In the genomic region with DNA sequence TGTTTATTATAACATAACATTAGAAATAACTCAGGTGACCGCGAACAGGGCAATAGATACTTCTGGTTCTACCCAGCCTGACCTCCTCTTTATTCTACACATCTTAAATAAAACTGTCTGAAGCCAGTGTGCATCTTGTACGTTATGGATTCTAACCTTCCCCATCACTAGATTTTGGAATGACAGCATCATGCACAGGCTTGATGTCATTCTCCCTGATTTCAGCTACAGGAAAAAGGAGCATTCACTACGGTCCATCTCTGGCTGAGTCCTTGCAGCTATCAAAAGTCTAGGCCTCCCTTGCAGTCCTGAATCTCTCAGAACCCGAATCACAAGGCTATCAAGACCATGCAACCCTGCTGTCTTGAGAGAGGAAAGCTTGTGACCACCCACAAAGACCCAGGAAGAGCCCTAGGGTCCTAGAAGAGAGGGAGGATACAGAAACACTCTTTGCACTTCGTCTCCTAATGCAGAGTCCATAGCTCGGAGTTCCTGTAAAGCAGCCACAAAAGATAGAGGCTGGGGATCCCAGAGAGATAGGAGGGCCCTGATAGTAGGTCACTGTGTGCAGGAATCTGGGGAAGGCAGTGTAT, we compare ENCODE assay signal across 11 cellular contexts. TPM values are rescaled to one million over a fixed set of nuclear protein-coding genes. Genes with fewer than 3 reads are reported as not detected.
A peak's percentile ranks its signal among the peaks of the same experiment; 100 is the strongest.
DNase-seq lines count a peak whose midpoint lies in the region; ATAC-seq, FAIRE-seq and TF ChIP-seq lines count a peak whose summit lies in the region.
"Had no signal": no experiment of that assay in that cellular context is flagged by ENCODE, and none has a peak within 500 bp of the region (broad histone marks: within the 10 kb centered on the region; RNA-seq: fewer than 3 reads in every experiment).

No MANE protein-coding gene starts in this region.

- DNase-seq in CD8-positive, alpha-beta memory T cell = no peak
- no peak for DNase-seq in GM12878 (ENCODE audit: low read depth, low spot score)
- no peak for DNase-seq in gastrocnemius medialis
- no peak for DNase-seq in thyroid gland
- DNase-seq in activated effector memory CD4-positive, alpha-beta T cell treated with Interleukin-2 at 50 U/mL for 16 hours = no peak

- H3K9ac ChIP-seq in GM12878 (ENCODE audit: control insufficient read depth, insufficient read depth, low read length) = peak overlapping the region; percentile 87

- no peak for FAIRE-seq in GM12878 (lab: Jason Lieb, UNC)
- FAIRE-seq: bronchial epithelial cell, islet of Langerhans, urothelium cell line had no signal

- no peak for TF ChIP-seq CTCF in GM12878 (IDR thresholded peaks at IDR 0.05 in 2 of 3, conservative IDR thresholded peaks at IDR 0.05 in 1 of 3; ENCODE audit: control insufficient read depth in 2 of 3, extremely low read depth in 1 of 3, insufficient read depth in 1 of 3, low read depth in 3 of 3, low read length in 3 of 3)
- no peak for TF ChIP-seq CTCF in gastrocnemius medialis (IDR thresholded peaks at IDR 0.05 in 4 of 5, conservative IDR thresholded peaks at IDR 0.05 in 1 of 5)
- no peak for TF ChIP-seq CTCF in thyroid gland (IDR thresholded peaks at IDR 0.05)

- no peak overlapping the region for H3K27ac ChIP-seq in CD8-positive, alpha-beta memory T cell (ENCODE audit: low read depth, low read length)
- H3K27ac ChIP-seq in GM12878 (ENCODE audit: control insufficient read depth, insufficient read depth) (peak overlapping the region; percentile 99), gastrocnemius medialis (peak overlapping the region in 3 of 4 donors; percentile 57 to 70 (median 60)), thyroid gland (no peak overlapping the region)

- no peaks in the 10 kb centered on the region for H3K9me3 ChIP-seq in CD8-positive, alpha-beta memory T cell (ENCODE audit: low read length)
- H3K9me3 ChIP-seq in GM12878 (replicated peaks; ENCODE audit: control insufficient read depth, insufficient read depth, low read length) = no peaks in the 10 kb centered on the region; the same call in 2 of the 3 replicates
- no peaks in the 10 kb centered on the region for H3K9me3 ChIP-seq in gastrocnemius medialis
- no peaks in the 10 kb centered on the region for H3K9me3 ChIP-seq in thyroid gland

- intact Hi-C loops in GM12878 (cut with micrococcal nuclease; ENCODE audit: unreplicated experiment) = no loop called here
- intact Hi-C loops in gastrocnemius medialis (cut with DNase I; ENCODE audit: low total_unique reads) = no loop called here
- intact Hi-C loops in thyroid gland (cut with DNase I) = no loop called here

- H3K27me3 Mint-ChIP-seq in CD8-positive, alpha-beta memory T cell = peaks cover 0 to 1% of the 10 kb centered on the region in 2 donors

- H3K4me3 Mint-ChIP-seq in CD8-positive, alpha-beta memory T cell = peak overlapping the region; percentile 86 to 100 (median 96)

- no peaks in the 10 kb centered on the region for H4K20me1 ChIP-seq in GM12878 (ENCODE audit: control insufficient read depth, insufficient read depth)

- CTCF ChIA-PET in CD8-positive, alpha-beta memory T cell (lab: Charles Lee) = interaction anchor here (0.7 to 1.1 kb wide), 5 partner anchors 11 to 136 kb away, joined by 3 read pairs; partner anchors contain the start of gene RING1
- CTCF ChIA-PET in GM12878 (lab: Yijun Ruan, JAX) = interaction anchor here (0.8 to 6.0 kb wide), 15 partner anchors 10 to 120 kb away, joined by 3 to 59 read pairs (median 5); partner anchors contain the start of gene HLA-DMA

- H3K36me3 ChIP-seq in CD8-positive, alpha-beta memory T cell (ENCODE audit: insufficient read depth, low read length) = peaks cover 9% of the 10 kb centered on the region
- H3K36me3 ChIP-seq in GM12878 (ENCODE audit: control insufficient read depth in 2 of 2, insufficient read depth in 2 of 2, low read length in 1 of 2) = peaks cover 11% of the 10 kb centered on the region in 2 experiments
- H3K36me3 ChIP-seq in gastrocnemius medialis = no peaks in the 10 kb centered on the region
- no peaks in the 10 kb centered on the region for H3K36me3 ChIP-seq in thyroid gland

- POLR2A ChIA-PET in CD8-positive, alpha-beta memory T cell (lab: Charles Lee) = interaction anchor here (0.6 to 1.3 kb wide), 3 partner anchors 8 to 175 kb away, joined by 3 to 5 read pairs (median 3); no protein-coding TSS in a partner anchor
- POLR2A ChIA-PET in GM12878 (lab: Charles Lee) = interaction anchor here (0.6 to 8.8 kb wide), 26 partner anchors 10 to 877 kb away, joined by 3 to 330 read pairs (median 6); partner anchors contain the start of genes HLA-DMA, HLA-DOA, PSMB8 and PSMB9

- in situ Hi-C loops in GM18951 (cut with MboI; ENCODE audit: low sequenced_read_pairs, unreplicated experiment) (no loop called here), GM12878 (cut with MboI) (loop anchor here (25.0 kb wide), 1 partner anchor 1590 kb away; no protein-coding TSS in a partner anchor), gastrocnemius medialis (cut with MboI; ENCODE audit: low sequenced_read_pairs in 4 of 4) (no loop called here)

- ATAC-seq in GM12878 = peak; percentile 2
- ATAC-seq in gastrocnemius medialis = no peak
- ATAC-seq in GM18861 (IDR thresholded peaks at IDR 0.05; ENCODE audit: unreplicated experiment) = no peak

- peaks cover 35% of the 10 kb centered on the region for H3K4me1 ChIP-seq in CD8-positive, alpha-beta memory T cell (ENCODE audit: insufficient read depth, low read length)
- H3K4me1 ChIP-seq in GM12878 (ENCODE audit: control insufficient read depth, insufficient read depth, low read length) (peaks cover 10% of the 10 kb centered on the region; the same call in 1 of the 2 replicates), gastrocnemius medialis (no peaks in the 10 kb centered on the region), thyroid gland (no peaks in the 10 kb centered on the region)

- H3K27me3 ChIP-seq in CD8-positive, alpha-beta memory T cell (ENCODE audit: insufficient read depth, low read length, poor library complexity, severe bottlenecking) = no peaks in the 10 kb centered on the region
- H3K27me3 ChIP-seq in GM12878 (replicated peaks in 1 of 2; ENCODE audit: control insufficient read depth in 2 of 2, insufficient read depth in 2 of 2, low read length in 1 of 2) = no peaks in the 10 kb centered on the region
- H3K27me3 ChIP-seq in gastrocnemius medialis = no peaks in the 10 kb centered on the region
- H3K27me3 ChIP-seq in thyroid gland = no peaks in the 10 kb centered on the region

- peaks cover 51 to 76% (median 72%) of the 10 kb centered on the region in 3 donors for H3K4me1 Mint-ChIP-seq in CD8-positive, alpha-beta memory T cell

- H3K36me3 Mint-ChIP-seq in CD8-positive, alpha-beta memory T cell = peaks cover 11 to 38% (median 12%) of the 10 kb centered on the region in 3 donors

- WGBS in GM12878 (ENCODE audit: insufficient coverage, insufficient replicate concordance, low lambda C conversion rate, missing lambda C conversion rate) = 1% methylated on average over 7 of the region's 7 CpGs
- 75 to 85% methylated on average over 7 of the region's 7 CpGs for WGBS in thyroid gland, 2 donors

- no peak for TF ChIP-seq RAD21 in GM12878 (IDR thresholded peaks at IDR 0.05; ENCODE audit: insufficient read depth, low read depth, low read length)

- H3K4me3 ChIP-seq in CD8-positive, alpha-beta memory T cell (ENCODE audit: low read length) = peak overlapping the region; percentile 73
- H3K4me3 ChIP-seq in GM12878 = peak overlapping the region; percentile 94
- peak overlapping the region; percentile 10 to 49 (median 41) for H3K4me3 ChIP-seq in gastrocnemius medialis
- H3K4me3 ChIP-seq in thyroid gland (replicated peaks in 1 of 3) = peak overlapping the region in 1 of 3 donors; percentile 13

- H3K4me2 ChIP-seq in GM12878 (ENCODE audit: control insufficient read depth, insufficient read depth) = peak overlapping the region; percentile 95

- TF ChIP-seq POLR2A in GM18951 (IDR thresholded peaks at IDR 0.05; ENCODE audit: extremely low read depth, insufficient read depth, insufficient read length) (peak; percentile 3), GM12878 (IDR thresholded peaks at IDR 0.05; ENCODE audit: low read depth, low read length) (peak; percentile 48; the same call in 1 of the 2 replicates), gastrocnemius medialis (IDR thresholded peaks at IDR 0.05) (no peak), thyroid gland (IDR thresholded peaks at IDR 0.05) (no peak)

- H3K27ac Mint-ChIP-seq in CD8-positive, alpha-beta memory T cell = peak overlapping the region in 7 of 8 donors; percentile 71 to 100 (median 96)

- RAD21 ChIA-PET in GM12878 (lab: Charles Lee; ENCODE audit: unreplicated experiment) = interaction anchor here (0.7 to 7.9 kb wide), 12 partner anchors 8 to 176 kb away, joined by 3 to 172 read pairs (median 8); no protein-coding TSS in a partner anchor

- no peak for TF ChIP-seq EP300 in GM12878 (IDR thresholded peaks at IDR 0.05; ENCODE audit: borderline replicate concordance in 1 of 2, control insufficient read depth in 1 of 2, low read depth in 2 of 2, low read length in 2 of 2)

- H3K9me3 Mint-ChIP-seq in CD8-positive, alpha-beta memory T cell = no peaks in the 10 kb centered on the region

- BruUV-seq in GM12878 (replicated peaks; lab: Mats Ljungman, UMichigan) = no TSS peak

- no peak overlapping the region for H2AFZ ChIP-seq in GM12878 (ENCODE audit: control insufficient read depth, low read depth, low read length)

- SMC1A ChIA-PET in GM12878 (lab: Charles Lee; ENCODE audit: uncharacterized antibody, unreplicated experiment) = interaction anchor here (0.6 to 8.9 kb wide), 19 partner anchors 9 to 133 kb away, joined by 3 to 176 read pairs (median 4); partner anchors contain the start of gene HLA-DOA

- H3K79me2 ChIP-seq in GM12878 (ENCODE audit: control insufficient read depth, insufficient read depth, low read length) = peaks cover 82% of the 10 kb centered on the region

RNA-seq across cellular contexts. Expression of gene HLA-DPA1, which starts 0.8 kb away (rescaled TPM):
- total RNA-seq in CD8-positive, alpha-beta memory T cell = 10 to 100 TPM; 69.8 to 71.7 TPM
- 156 TPM for polyA plus RNA-seq in CD8-positive, alpha-beta memory T cell
- 426 and 443 TPM in 2 replicates for total RNA-seq in GM12878 (2013; cell fraction: nucleolus; rRNA removed)
- 1,084 and 1,097 TPM in 2 replicates for total RNA-seq in GM12878 (2014; rRNA removed)
- total RNA-seq in GM12878 (2014; rRNA removed; fragmentation: Illumina TruSeq; extraction: Trizol) = 990 and 1,018 TPM in 2 replicates
- total RNA-seq in GM12878 (2021) = 707 and 749 TPM in 2 replicates
- polyA plus RNA-seq in GM12878 (2011; ENCODE audit: low read depth) = 802 TPM
- 1,074 and 1,640 TPM in 2 replicates for polyA plus RNA-seq in GM12878 (2011; rRNA removed)
- polyA plus RNA-seq in GM12878 (2011; cell fraction: cytosol; rRNA removed) = 1,290 and 1,476 TPM in 2 replicates
- 450 and 715 TPM in 2 replicates for polyA plus RNA-seq in GM12878 (2011; cell fraction: nucleus; rRNA removed)
- polyA plus RNA-seq in GM12878 (2012) = 953 and 1,333 TPM in 2 replicates
- 1,388 and 1,535 TPM in 2 replicates for polyA plus RNA-seq in GM12878 (2014; fragmentation: Illumina TruSeq; extraction: Trizol)
- polyA plus RNA-seq in GM12878 (2014; fragmentation: Nextera tagmentation; extraction: Ambion mirVana) = 100 to 1,000 TPM; 508 to 665 TPM
- polyA plus RNA-seq in GM12878 (2014; rRNA removed) = 952 and 1,003 TPM in 2 replicates
- polyA plus RNA-seq in GM12878 (2016; fragmentation: Nextera tagmentation; extraction: Ambion mirVana) = 100 to 1,000 TPM; 640 to 684 TPM
- 630 and 837 TPM in 2 replicates for polyA minus RNA-seq in GM12878 (2011; rRNA and poly(A)+ RNA removed)
- polyA minus RNA-seq in GM12878 (2011; cell fraction: cytosol; rRNA and poly(A)+ RNA removed) = 250 and 316 TPM in 2 replicates
- polyA minus RNA-seq in GM12878 (2011; cell fraction: nucleus; rRNA and poly(A)+ RNA removed) = 116 and 131 TPM in 2 replicates
- total RNA-seq in gastrocnemius medialis = 10 to 100 TPM in 3 of 4 donors, 1 to 10 TPM in 1; 6.8 to 51.8 (median 23.4) TPM
- 100 to 1,000 TPM in 1 of 4 donors, 10 to 100 TPM in 3; 15.4 to 172 (median 67.6) TPM for total RNA-seq in thyroid gland
- total RNA-seq: HT-29 had no signal

RNA-seq across cellular contexts. Expression of gene HLA-DPB1, which starts 3.2 kb away (rescaled TPM):
- 10 to 100 TPM; 20.8 to 25.1 TPM for total RNA-seq in CD8-positive, alpha-beta memory T cell
- 178 TPM for polyA plus RNA-seq in CD8-positive, alpha-beta memory T cell
- total RNA-seq in GM12878 (2013; cell fraction: nucleolus; rRNA removed) = 134 and 137 TPM in 2 replicates
- 395 and 404 TPM in 2 replicates for total RNA-seq in GM12878 (2014; rRNA removed)
- total RNA-seq in GM12878 (2014; rRNA removed; fragmentation: Illumina TruSeq; extraction: Trizol) = 285 and 287 TPM in 2 replicates
- 481 and 486 TPM in 2 replicates for total RNA-seq in GM12878 (2021)
- 254 TPM for polyA plus RNA-seq in GM12878 (2011; ENCODE audit: low read depth)
- 292 and 430 TPM in 2 replicates for polyA plus RNA-seq in GM12878 (2011; rRNA removed)
- 502 and 678 TPM in 2 replicates for polyA plus RNA-seq in GM12878 (2011; cell fraction: cytosol; rRNA removed)
- 323 and 407 TPM in 2 replicates for polyA plus RNA-seq in GM12878 (2011; cell fraction: nucleus; rRNA removed)
- 456 and 490 TPM in 2 replicates for polyA plus RNA-seq in GM12878 (2012)
- polyA plus RNA-seq in GM12878 (2014; fragmentation: Illumina TruSeq; extraction: Trizol) = 226 and 305 TPM in 2 replicates
- 100 to 1,000 TPM; 101 to 177 TPM for polyA plus RNA-seq in GM12878 (2014; fragmentation: Nextera tagmentation; extraction: Ambion mirVana)
- 675 and 740 TPM in 2 replicates for polyA plus RNA-seq in GM12878 (2014; rRNA removed)
- polyA plus RNA-seq in GM12878 (2016; fragmentation: Nextera tagmentation; extraction: Ambion mirVana) = 100 to 1,000 TPM; 346 to 359 TPM
- 225 and 371 TPM in 2 replicates for polyA minus RNA-seq in GM12878 (2011; rRNA and poly(A)+ RNA removed)
- 92.2 and 105 TPM in 2 replicates for polyA minus RNA-seq in GM12878 (2011; cell fraction: cytosol; rRNA and poly(A)+ RNA removed)
- 45.3 and 62.7 TPM in 2 replicates for polyA minus RNA-seq in GM12878 (2011; cell fraction: nucleus; rRNA and poly(A)+ RNA removed)
- 10 to 100 TPM; 16.7 to 52.1 (median 23.5) TPM for total RNA-seq in gastrocnemius medialis
- 10 to 100 TPM; 33.8 to 44.7 (median 41.0) TPM for total RNA-seq in thyroid gland
- total RNA-seq: HT-29 had no signal

Comparison
In these comparisons a context has a peak if more than half of its experiments do, and no peak if none do; other contexts are left out.
1. H3K27ac ChIP-seq: peak in GM12878 (single experiment) and gastrocnemius medialis (3 of 4); none in CD8-positive, alpha-beta memory T cell (single experiment) and thyroid gland (0 of 3).
2. POLR2A ChIP-seq: peak in GM18951 (single experiment) and GM12878 (single experiment); none in gastrocnemius medialis (0 of 2) and thyroid gland (0 of 2).